16 cellular contexts compared by ENCODE assay signal in genomic region chr5:123441408-123441807, GRCh38. TPM values are rescaled to one million over a fixed set of nuclear protein-coding genes. Genes with fewer than 3 reads are reported as not detected.
DNase-seq lines count a peak whose midpoint lies in the region; ATAC-seq and TF ChIP-seq lines count a peak whose summit lies in the region.
"Had no signal": no experiment of that assay in that cellular context is flagged by ENCODE, and none has a peak within 500 bp of the region (broad histone marks: within the 10 kb centered on the region; RNA-seq: fewer than 3 reads in every experiment).

No MANE protein-coding gene starts in this region.

- peak overlapping the region in 1 of 3 donors; percentile 38 for H3K27ac Mint-ChIP-seq in CD4-positive, CD25-positive, alpha-beta regulatory T cell
- H3K27ac Mint-ChIP-seq in activated CD4-positive, alpha-beta memory T cell treated with anti-CD3 and anti-CD28 coated beads, Interleukin-2, amount 10 ng/mL, durations not matched to agents 7 days and 5 days: no peak overlapping the region
- H3K27ac Mint-ChIP-seq: type B pancreatic cell had no signal

- H3K4me1 ChIP-seq in CD4-positive, CD25-positive, alpha-beta regulatory T cell (ENCODE audit: control insufficient read depth, insufficient read depth, low read length, poor library complexity, severe bottlenecking): peaks cover 6% of the 10 kb centered on the region
- H3K4me1 ChIP-seq: psoas muscle had no signal

- H3K36me3 ChIP-seq in CD4-positive, CD25-positive, alpha-beta regulatory T cell (ENCODE audit: control insufficient read depth, insufficient read depth, low read length): no peaks in the 10 kb centered on the region
- H3K36me3 ChIP-seq: brain microvascular endothelial cell had no signal

- no peaks in the 10 kb centered on the region for H3K9me3 ChIP-seq in CD4-positive, CD25-positive, alpha-beta regulatory T cell (ENCODE audit: control insufficient read depth in 2 of 2, low read length in 2 of 2)
- H3K9me3 ChIP-seq: psoas muscle had no signal

- H3K9me3 Mint-ChIP-seq in CD4-positive, CD25-positive, alpha-beta regulatory T cell: no peaks in the 10 kb centered on the region
- H3K9me3 Mint-ChIP-seq in activated CD4-positive, alpha-beta memory T cell treated with anti-CD3 and anti-CD28 coated beads, Interleukin-2, amount 10 ng/mL, durations not matched to agents 7 days and 5 days: no peaks in the 10 kb centered on the region
- H3K9me3 Mint-ChIP-seq: type B pancreatic cell had no signal

- DNase-seq in CD4-positive, CD25-positive, alpha-beta regulatory T cell: peak in 1 of 3 donors; percentile 74
- peak; percentile 57 for DNase-seq in activated CD4-positive, alpha-beta memory T cell treated with anti-CD3 and anti-CD28 coated beads, Interleukin-2, amount 10 ng/mL, durations not matched to agents 7 days and 5 days
- DNase-seq in NCI-H748 treated with DMSO at 0.1 percent for 48 hours (lab: John Stamatoyannopoulos, UW) (no peak), NCI-H2081 treated with DMSO at 0.1 percent for 48 hours (lab: John Stamatoyannopoulos, UW) (no peak), erythroblast (lab: John Stamatoyannopoulos, UW) (no peak), CD1c-positive myeloid dendritic cell (ENCODE audit: extremely low spot score) (no peak)
- DNase-seq: brain microvascular endothelial cell, hypothalamus, mammary epithelial cell, NCI-H524 treated with DMSO at 0.1 percent for 48 hours, psoas muscle had no signal

- no peaks in the 10 kb centered on the region for H3K27me3 ChIP-seq in CD4-positive, CD25-positive, alpha-beta regulatory T cell (ENCODE audit: control insufficient read depth, insufficient read depth, low read length)
- H3K27me3 ChIP-seq: brain microvascular endothelial cell had no signal

- CTCF ChIA-PET in activated CD4-positive, alpha-beta memory T cell treated with anti-CD3 and anti-CD28 coated beads, Interleukin-2, amount 10 ng/mL, durations not matched to agents 7 days and 5 days (lab: Charles Lee): interaction anchor here (1.2 to 4.5 kb wide), 2 partner anchors 15 to 18 kb away, joined by 3 to 26 read pairs; partner anchors contain the start of gene CEP120

- H3K36me3 Mint-ChIP-seq in CD4-positive, CD25-positive, alpha-beta regulatory T cell: no peaks in the 10 kb centered on the region
- H3K36me3 Mint-ChIP-seq in activated CD4-positive, alpha-beta memory T cell treated with anti-CD3 and anti-CD28 coated beads, Interleukin-2, amount 10 ng/mL, durations not matched to agents 7 days and 5 days (ENCODE audit: low read depth): no peaks in the 10 kb centered on the region
- H3K36me3 Mint-ChIP-seq: type B pancreatic cell had no signal

- no peak for TF ChIP-seq POLR2A in erythroblast (IDR thresholded peaks at IDR 0.05; ENCODE audit: low read length)

- H3K4me3 ChIP-seq in CD4-positive, CD25-positive, alpha-beta regulatory T cell (ENCODE audit: low read depth, low read length): no peak overlapping the region
- H3K4me3 ChIP-seq: psoas muscle, SK-N-MC had no signal

- ATAC-seq in CD4-positive, CD25-positive, alpha-beta regulatory T cell (ENCODE audit: low read depth in 2 of 2): peak; percentile 60 to 71
- ATAC-seq in GM18907 (IDR thresholded peaks at IDR 0.05; ENCODE audit: unreplicated experiment): peak; percentile 44
- ATAC-seq in HG02981 (IDR thresholded peaks at IDR 0.05; ENCODE audit: unreplicated experiment): peak; percentile 48
- ATAC-seq: psoas muscle had no signal

- no peak overlapping the region for H3K4me3 Mint-ChIP-seq in CD4-positive, CD25-positive, alpha-beta regulatory T cell
- H3K4me3 Mint-ChIP-seq in activated CD4-positive, alpha-beta memory T cell treated with anti-CD3 and anti-CD28 coated beads, Interleukin-2, amount 10 ng/mL, durations not matched to agents 7 days and 5 days: no peak overlapping the region
- H3K4me3 Mint-ChIP-seq: type B pancreatic cell had no signal

- no peak overlapping the region for H3K27ac ChIP-seq in CD4-positive, CD25-positive, alpha-beta regulatory T cell (ENCODE audit: insufficient read depth, low read length, poor library complexity, severe bottlenecking)
- H3K27ac ChIP-seq: brain microvascular endothelial cell, C4-2B, psoas muscle, SK-N-MC had no signal

- H3K27me3 Mint-ChIP-seq in CD4-positive, CD25-positive, alpha-beta regulatory T cell: no peaks in the 10 kb centered on the region
- H3K27me3 Mint-ChIP-seq in activated CD4-positive, alpha-beta memory T cell treated with anti-CD3 and anti-CD28 coated beads, Interleukin-2, amount 10 ng/mL, durations not matched to agents 7 days and 5 days: peaks cover 7% of the 10 kb centered on the region
- H3K27me3 Mint-ChIP-seq: type B pancreatic cell had no signal

- peaks cover 0 to 20% (median 12%) of the 10 kb centered on the region in 4 donors for H3K4me1 Mint-ChIP-seq in CD4-positive, CD25-positive, alpha-beta regulatory T cell
- H3K4me1 Mint-ChIP-seq in activated CD4-positive, alpha-beta memory T cell treated with anti-CD3 and anti-CD28 coated beads, Interleukin-2, amount 10 ng/mL, durations not matched to agents 7 days and 5 days: peaks cover 36% of the 10 kb centered on the region

- POLR2A ChIA-PET in activated CD4-positive, alpha-beta memory T cell treated with anti-CD3 and anti-CD28 coated beads, Interleukin-2, amount 10 ng/mL, durations not matched to agents 7 days and 5 days (lab: Charles Lee): interaction anchor here (0.7 to 3.4 kb wide), 3 partner anchors 9 to 18 kb away, joined by 3 to 34 read pairs (median 5); partner anchors contain the start of gene CEP120

RNA-seq across cellular contexts. Expression of gene CEP120, which starts 18.2 kb away (rescaled TPM):
- total RNA-seq in CD4-positive, CD25-positive, alpha-beta regulatory T cell: 79.9 TPM
- 10 to 100 TPM; 24.7 to 33.0 (median 29.4) TPM for polyA plus RNA-seq in CD4-positive, CD25-positive, alpha-beta regulatory T cell
- total RNA-seq in activated CD4-positive, alpha-beta memory T cell treated with anti-CD3 and anti-CD28 coated beads, Interleukin-2, amount 10 ng/mL, durations not matched to agents 7 days and 5 days: 10 to 100 TPM; 35.2 to 36.6 TPM
